ENCODE assay signal across 8 cellular contexts in the genomic region with DNA sequence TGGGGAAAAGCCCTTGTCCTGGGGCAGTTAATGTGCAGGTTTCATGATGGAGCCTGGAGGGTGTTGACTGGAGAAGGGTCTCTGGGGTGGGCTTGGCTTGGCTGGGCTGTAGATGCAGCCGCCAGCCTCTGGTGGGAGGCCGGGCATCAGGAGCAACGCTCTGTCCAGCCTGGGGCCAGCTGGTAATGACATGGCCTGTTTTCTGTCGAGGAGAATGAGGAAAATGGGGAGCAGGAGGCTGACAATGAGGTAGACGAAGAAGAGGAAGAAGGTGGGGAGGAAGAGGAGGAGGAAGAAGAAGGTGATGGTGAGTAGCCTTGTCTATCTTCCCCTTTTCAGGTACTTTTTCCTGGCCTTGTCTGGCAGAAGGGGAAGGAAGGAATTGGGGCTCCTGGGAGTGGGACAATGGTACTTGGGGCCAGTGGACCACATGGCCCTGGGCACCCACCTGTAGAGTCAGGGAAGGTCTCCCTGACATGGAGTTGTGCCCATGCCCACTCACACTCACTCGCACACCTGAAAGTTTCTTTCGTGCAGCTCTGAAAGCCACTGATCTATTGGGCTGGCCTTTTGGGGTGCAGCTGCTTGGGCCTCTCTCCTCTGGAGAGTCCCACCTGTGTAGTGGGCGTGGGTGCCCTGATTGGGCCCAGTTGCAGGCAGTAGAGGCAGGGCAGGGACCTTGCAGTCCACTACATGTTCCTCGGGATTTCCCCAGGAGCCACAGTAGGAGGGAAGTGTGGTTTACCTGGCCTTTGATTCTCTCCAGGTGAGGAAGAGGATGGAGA. TPM values are rescaled to one million over a fixed set of nuclear protein-coding genes. Genes with fewer than 3 reads are reported as not detected.
DNase-seq lines count a peak whose midpoint lies in the region; ATAC-seq and TF ChIP-seq lines count a peak whose summit lies in the region.

No MANE protein-coding gene starts in this region.

- H3K9me3 ChIP-seq in gastroesophageal sphincter = no peaks in the 10 kb centered on the region

- peak in 1 of 2 donors; percentile 3 for TF ChIP-seq POLR2A in gastroesophageal sphincter (IDR thresholded peaks at IDR 0.05)

- DNase-seq in GM23338 (ENCODE audit: low spot score) (no peak), NCI-H1694 treated with DMSO at 0.1 percent for 48 hours (lab: John Stamatoyannopoulos, UW) (no peak), NCI-H1694 (lab: John Stamatoyannopoulos, UW) (no peak), NCI-H345 (lab: John Stamatoyannopoulos, UW) (no peak)
- peak; percentile 37 to 39 for DNase-seq in activated CD4-positive, alpha-beta T cell treated with anti-CD3 and anti-CD28 coated beads, Interleukin-2, amount 50 U/mL, for 48 hours

- H3K4me1 ChIP-seq in GM23338 (ENCODE audit: insufficient read depth) = peaks cover 31% of the 10 kb centered on the region
- H3K4me1 ChIP-seq in gastroesophageal sphincter = peaks cover 0 to 65% (median 33%) of the 10 kb centered on the region in 3 donors

- H3K36me3 Mint-ChIP-seq in GM23338 (ENCODE audit: low read depth) = peaks cover 59% of the 10 kb centered on the region

- peaks cover 17% of the 10 kb centered on the region for H4K20me1 ChIP-seq in GM23338 (replicated peaks; ENCODE audit: insufficient read depth)

- peaks cover 57% of the 10 kb centered on the region for H3K79me2 ChIP-seq in GM23338 (replicated peaks; ENCODE audit: insufficient read depth)

- H3K4me3 Mint-ChIP-seq in GM23338 = peak overlapping the region; percentile 90

- no peak for ATAC-seq in GM23338
- no peak for ATAC-seq in gastroesophageal sphincter
- no peak for ATAC-seq in HG02642 (IDR thresholded peaks at IDR 0.05; ENCODE audit: poor library complexity, unreplicated experiment)

- H2AFZ ChIP-seq in GM23338 = no peak overlapping the region

- peaks cover 43% of the 10 kb centered on the region for H3K4me1 Mint-ChIP-seq in GM23338

- peaks cover 70% of the 10 kb centered on the region for H3K27me3 Mint-ChIP-seq in GM23338 (ENCODE audit: insufficient read depth, low read depth, poor library complexity)

- no peak for TF ChIP-seq EP300 in gastroesophageal sphincter (IDR thresholded peaks at IDR 0.05)

- peak overlapping the region; percentile 96 for H3K27ac Mint-ChIP-seq in GM23338

- TF ChIP-seq CTCF in GM23338 (conservative IDR thresholded peaks at IDR 0.05; ENCODE audit: low read depth in 2 of 2) (no peak), gastroesophageal sphincter (IDR thresholded peaks at IDR 0.05) (no peak)

- H3K9me3 Mint-ChIP-seq in GM23338 = peaks cover 22% of the 10 kb centered on the region

- H3K27ac ChIP-seq in GM23338 (ENCODE audit: low read depth) (peak overlapping the region; percentile 99), gastroesophageal sphincter (peak overlapping the region; percentile 47 to 100 (median 100)), skin epidermis (peak overlapping the region in 18 of 21 experiments; percentile 41 to 100 (median 99))

- H3K4me3 ChIP-seq in GM23338 (peak overlapping the region; percentile 88), gastroesophageal sphincter (peak overlapping the region; percentile 70 to 99), skin epidermis (peak overlapping the region; percentile 70 to 99 (median 88))

- H3F3A ChIP-seq in GM23338 (replicated peaks; ENCODE audit: low read depth) = peaks cover 49% of the 10 kb centered on the region

- peaks cover 29% of the 10 kb centered on the region for H3K36me3 ChIP-seq in GM23338 (ENCODE audit: insufficient read depth)
- H3K36me3 ChIP-seq in gastroesophageal sphincter = peaks cover 0 to 27% of the 10 kb centered on the region in 2 donors

- H3K4me2 ChIP-seq in GM23338 = peak overlapping the region; percentile 100

- no peaks in the 10 kb centered on the region for H3K9me2 ChIP-seq in GM23338 (ENCODE audit: insufficient read depth)

- H3K27me3 ChIP-seq in GM23338 (ENCODE audit: insufficient read depth) (no peaks in the 10 kb centered on the region), gastroesophageal sphincter (no peaks in the 10 kb centered on the region)

- 11% methylated on average over 4 of the region's 9 CpGs; no CpG with 5 or more reads in 1 of the 2 donors for WGBS in gastroesophageal sphincter (ENCODE audit: low coverage in 1 of 2), 2 donors

TF ChIP-seq in GM23338, 12 proteins besides CTCF, POLR2A, EP300 and RAD21:
- TF ChIP-seq STAT1 (IDR thresholded peaks at IDR 0.05; ENCODE audit: unreplicated experiment) = no peak
- TF ChIP-seq POLR2AphosphoS5 (IDR thresholded peaks at IDR 0.05; ENCODE audit: low read depth) = peak; percentile 31; the same call in 1 of the 2 replicates

RNA-seq across cellular contexts. Expression of gene PTMA, which starts 3.5 kb away (rescaled TPM):
- 1,861 and 2,007 TPM in 2 replicates for total RNA-seq in GM23338 (2014; rRNA removed; shearing (Covaris generic))
- polyA plus RNA-seq in GM23338 (2016; fragmentation: Nextera tagmentation; extraction: Ambion mirVana) = 8,990 and 10,188 TPM in 2 replicates
- total RNA-seq in gastroesophageal sphincter = 100 to 1,000 TPM; 683 to 866 (median 805) TPM

Comparison
In these comparisons a context has a peak if more than half of its experiments do, and no peak if none do; other contexts are left out.
1. DNase-seq: peak in activated CD4-positive, alpha-beta T cell treated with anti-CD3 and anti-CD28 coated beads, Interleukin-2, amount 50 U/mL, for 48 hours (2 of 2); none in GM23338 (single experiment), NCI-H1694 treated with DMSO at 0.1 percent for 48 hours (single experiment), NCI-H1694 (single experiment) and NCI-H345 (single experiment).
2. Peak in every context shown above with its lines, with median percentiles within 50 percentile points of each other: H3K27ac ChIP-seq and H3K4me3 ChIP-seq.